ENCODE assay signal across 1 cellular context in genomic region chr1:204694145-204694544, GRCh38.
TF ChIP-seq lines count a peak whose summit lies in the region.

No MANE protein-coding gene starts in this region.

TF ChIP-seq in GM23338, 12 proteins besides CTCF, POLR2A, EP300 and RAD21 (continued from another document):
- no peak for TF ChIP-seq CREB1 (CRISPR knock-in tag; IDR thresholded peaks at IDR 0.05; ENCODE audit: low read depth)
